ENCODE assay signal across 9 cellular contexts in the genomic region with DNA sequence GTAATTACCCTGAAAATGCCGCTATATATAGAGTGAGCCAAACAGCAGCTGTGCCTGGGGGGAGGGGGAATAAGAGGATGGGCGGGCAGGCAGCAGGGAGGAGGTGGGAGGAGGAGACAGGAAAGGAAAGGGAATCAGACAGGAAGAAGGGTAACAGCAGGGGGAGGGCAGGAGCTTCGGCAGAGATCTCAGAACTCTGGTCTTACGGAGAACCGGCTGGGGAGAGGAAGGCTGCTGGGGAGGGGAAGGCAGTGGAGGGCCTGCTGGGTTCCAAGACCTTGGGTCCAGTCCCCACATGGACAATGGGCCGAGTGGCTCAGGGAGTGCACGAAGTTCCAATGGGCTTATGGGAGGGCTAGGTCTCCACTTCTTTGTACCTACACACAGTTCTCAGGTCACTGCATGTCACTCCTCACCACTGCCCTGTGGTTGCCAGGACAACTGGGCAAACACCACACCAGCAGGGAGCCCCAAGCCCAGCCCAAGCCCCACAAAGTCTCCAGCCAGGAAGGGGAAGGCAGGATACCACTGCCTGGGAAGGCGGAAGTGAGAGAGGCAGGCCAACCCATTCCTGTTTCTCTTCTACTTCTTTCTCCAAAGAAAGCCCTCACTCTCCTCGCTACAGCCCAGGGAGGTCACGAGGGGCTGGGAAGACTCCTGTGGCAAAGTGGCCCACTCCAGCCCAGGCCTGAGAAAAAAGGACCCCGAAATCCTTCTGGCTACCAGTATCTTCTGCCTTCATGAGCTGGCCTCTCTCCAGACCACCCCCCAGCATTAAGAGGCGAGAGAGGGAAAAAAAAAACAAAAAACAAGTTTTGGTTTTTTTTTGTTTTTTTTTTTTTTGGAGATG. TPM values are rescaled to one million over a fixed set of nuclear protein-coding genes. Genes with fewer than 3 reads are reported as not detected.
A peak's percentile ranks its signal among the peaks of the same experiment; 100 is the strongest.
DNase-seq lines count a peak whose midpoint lies in the region; ATAC-seq and TF ChIP-seq lines count a peak whose summit lies in the region.
"Had no signal": no experiment of that assay in that cellular context is flagged by ENCODE, and none has a peak within 500 bp of the region (broad histone marks: within the 10 kb centered on the region; RNA-seq: fewer than 3 reads in every experiment).

No MANE protein-coding gene starts in this region.

- peak overlapping the region; percentile 40 for H3K4me3 Mint-ChIP-seq in activated CD4-positive, alpha-beta T cell treated with anti-CD3 and anti-CD28 coated beads, Interleukin-2, amount 10 ng/mL, durations not matched to agents 24 days and 14 days
- H3K4me3 Mint-ChIP-seq in naive B cell: no peak overlapping the region
- H3K4me3 Mint-ChIP-seq: CD4-positive, CD25-positive, alpha-beta regulatory T cell had no signal

- no peaks in the 10 kb centered on the region for H3K9me3 Mint-ChIP-seq in activated CD4-positive, alpha-beta T cell treated with anti-CD3 and anti-CD28 coated beads, Interleukin-2, amount 10 ng/mL, durations not matched to agents 24 days and 14 days
- peaks cover 0 to 2% (median 0%) of the 10 kb centered on the region in 7 donors for H3K9me3 Mint-ChIP-seq in naive B cell
- H3K9me3 Mint-ChIP-seq: CD4-positive, CD25-positive, alpha-beta regulatory T cell had no signal

- no peaks in the 10 kb centered on the region for H3K27me3 Mint-ChIP-seq in activated CD4-positive, alpha-beta T cell treated with anti-CD3 and anti-CD28 coated beads, Interleukin-2, amount 10 ng/mL, durations not matched to agents 24 days and 14 days
- H3K27me3 Mint-ChIP-seq in naive B cell: no peaks in the 10 kb centered on the region
- H3K27me3 Mint-ChIP-seq: CD4-positive, CD25-positive, alpha-beta regulatory T cell had no signal

- H3K27ac Mint-ChIP-seq in activated CD4-positive, alpha-beta T cell treated with anti-CD3 and anti-CD28 coated beads, Interleukin-2, amount 10 ng/mL, durations not matched to agents 24 days and 14 days: peak overlapping the region; percentile 66
- peak overlapping the region in 5 of 6 donors; percentile 59 to 84 (median 63) for H3K27ac Mint-ChIP-seq in naive B cell

- no peak for DNase-seq in activated CD4-positive, alpha-beta T cell treated with anti-CD3 and anti-CD28 coated beads, Interleukin-2, amount 10 ng/mL, durations not matched to agents 24 days and 14 days
- DNase-seq in activated CD4-positive, alpha-beta T cell treated with anti-CD3 and anti-CD28 coated beads, Interleukin-2, amount 50 U/mL, for 1 hour: no peak
- DNase-seq in NCI-H2029 treated with DMSO at 0.1 percent for 48 hours (lab: John Stamatoyannopoulos, UW): peak; percentile 52
- DNase-seq in UCSD-AML1 (lab: John Stamatoyannopoulos, UW; ENCODE audit: unreplicated experiment): peak; percentile 92
- peak; percentile 84 for DNase-seq in fibroblast of the aortic adventitia (ENCODE audit: low read depth)
- DNase-seq in naive B cell: no peak
- DNase-seq in cerebellar nuclear complex (lab: John Stamatoyannopoulos, UW): no peak
- DNase-seq: CD4-positive, CD25-positive, alpha-beta regulatory T cell had no signal

- H3K4me3 ChIP-seq in fibroblast of the aortic adventitia (ENCODE audit: low read depth, low read length): peak overlapping the region; percentile 57

- TF ChIP-seq CTCF in fibroblast of the aortic adventitia (IDR thresholded peaks at IDR 0.05; ENCODE audit: insufficient read depth, low read length): peak; percentile 46

- intact Hi-C loops in activated CD4-positive, alpha-beta T cell treated with anti-CD3 and anti-CD28 coated beads, Interleukin-2, amount 10 ng/mL, durations not matched to agents 24 days and 14 days (cut with micrococcal nuclease): no loop called here

- ATAC-seq in naive B cell (ENCODE audit: low read depth in 2 of 2) (peak; percentile 19 to 43), HG02884 (IDR thresholded peaks at IDR 0.05; ENCODE audit: unreplicated experiment) (no peak)

- H3K4me1 Mint-ChIP-seq in activated CD4-positive, alpha-beta T cell treated with anti-CD3 and anti-CD28 coated beads, Interleukin-2, amount 10 ng/mL, durations not matched to agents 24 days and 14 days: peaks cover 10% of the 10 kb centered on the region
- H3K4me1 Mint-ChIP-seq in naive B cell: peaks cover 18 to 29% (median 27%) of the 10 kb centered on the region in 3 donors

- peaks cover 2% of the 10 kb centered on the region for H3K36me3 Mint-ChIP-seq in activated CD4-positive, alpha-beta T cell treated with anti-CD3 and anti-CD28 coated beads, Interleukin-2, amount 10 ng/mL, durations not matched to agents 24 days and 14 days (ENCODE audit: low read depth)
- H3K36me3 Mint-ChIP-seq in naive B cell: peaks cover 0 to 8% of the 10 kb centered on the region in 2 donors

RNA-seq across cellular contexts. Expression of gene G6PC3, which starts 25.3 kb away (rescaled TPM):
- 33.3 and 34.1 TPM in 2 replicates for total RNA-seq in activated CD4-positive, alpha-beta T cell treated with anti-CD3 and anti-CD28 coated beads, Interleukin-2, amount 10 ng/mL, durations not matched to agents 24 days and 14 days
- 9.5 and 38.9 TPM in 2 replicates for total RNA-seq in fibroblast of the aortic adventitia (ENCODE audit: low replicate concordance)
- polyA plus RNA-seq in naive B cell (ENCODE audit: low read depth in 6 of 6): 10 to 100 TPM; 19.2 to 28.0 (median 24.6) TPM

RNA-seq across cellular contexts. Expression of gene HDAC5, which starts 27.6 kb away (rescaled TPM):
- 16.1 and 17.7 TPM in 2 replicates for total RNA-seq in activated CD4-positive, alpha-beta T cell treated with anti-CD3 and anti-CD28 coated beads, Interleukin-2, amount 10 ng/mL, durations not matched to agents 24 days and 14 days
- 29.4 and 53.1 TPM in 2 replicates for total RNA-seq in fibroblast of the aortic adventitia (ENCODE audit: low replicate concordance)
- polyA plus RNA-seq in naive B cell (ENCODE audit: low read depth in 6 of 6): 10 to 100 TPM; 27.5 to 79.5 (median 41.2) TPM

RNA-seq across cellular contexts. Expression of gene LSM12, which starts 29.4 kb away (rescaled TPM):
- 101 and 107 TPM in 2 replicates for total RNA-seq in activated CD4-positive, alpha-beta T cell treated with anti-CD3 and anti-CD28 coated beads, Interleukin-2, amount 10 ng/mL, durations not matched to agents 24 days and 14 days
- total RNA-seq in fibroblast of the aortic adventitia (ENCODE audit: low replicate concordance): 13.2 and 77.5 TPM in 2 replicates
- polyA plus RNA-seq in naive B cell (ENCODE audit: low read depth in 6 of 6): 10 to 100 TPM; 48.1 to 99.0 (median 80.5) TPM

RNA-seq across cellular contexts. Expression of gene HROB, which starts 45.9 kb away (rescaled TPM):
- 23.8 and 24.5 TPM in 2 replicates for total RNA-seq in activated CD4-positive, alpha-beta T cell treated with anti-CD3 and anti-CD28 coated beads, Interleukin-2, amount 10 ng/mL, durations not matched to agents 24 days and 14 days
- 0.25 and 6.1 TPM in 2 replicates for total RNA-seq in fibroblast of the aortic adventitia (ENCODE audit: low replicate concordance)
- 1 to 10 TPM in 3 of 6 donors, under 1 TPM in 2, not detected in 1; 0.63 to 1.4 (median 1.2) TPM for polyA plus RNA-seq in naive B cell (ENCODE audit: low read depth in 6 of 6)

Comparison
In these comparisons a context has a peak if more than half of its experiments do, and no peak if none do; other contexts are left out.
1. DNase-seq: peak in NCI-H2029 treated with DMSO at 0.1 percent for 48 hours (single experiment), UCSD-AML1 (single experiment) and fibroblast of the aortic adventitia (single experiment); none in activated CD4-positive, alpha-beta T cell treated with anti-CD3 and anti-CD28 coated beads, Interleukin-2, amount 10 ng/mL, durations not matched to agents 24 days and 14 days (single experiment), activated CD4-positive, alpha-beta T cell treated with anti-CD3 and anti-CD28 coated beads, Interleukin-2, amount 50 U/mL, for 1 hour (single experiment), naive B cell (single experiment) and cerebellar nuclear complex (0 of 2).